8 cellular contexts compared by ENCODE assay signal in genomic region chr6:43645613-43645964, GRCh38. TPM values are rescaled to one million over a fixed set of nuclear protein-coding genes. Genes with fewer than 3 reads are reported as not detected.
DNase-seq lines count a peak whose midpoint lies in the region; ATAC-seq, FAIRE-seq and TF ChIP-seq lines count a peak whose summit lies in the region.

No MANE protein-coding gene starts in this region.

- no peaks in the 10 kb centered on the region for H3K79me2 ChIP-seq in fibroblast of lung (ENCODE audit: control insufficient read depth, insufficient read depth, low read length)

- peak overlapping the region; percentile 80 to 96 (median 84) for H3K4me3 Mint-ChIP-seq in CD4-positive, CD25-positive, alpha-beta regulatory T cell

- DNase-seq in CD4-positive, CD25-positive, alpha-beta regulatory T cell: no peak
- DNase-seq in RWPE1 (ENCODE audit: low spot score) (no peak), fibroblast of lung (ENCODE audit: low read depth in 2 of 2) (no peak), ovary (no peak), NCI-H2081 (lab: John Stamatoyannopoulos, UW) (no peak), GM12892 (ENCODE audit: insufficient read length) (no peak), superior temporal gyrus (ENCODE audit: extremely low spot score) (no peak)
- no peak for DNase-seq in stimulated activated CD4-positive, alpha-beta T cell treated with anti-CD3 and anti-CD28 coated beads, Interleukin-12 subunit alpha, Interleukin-12 subunit beta, amount 100 ng/mL, for 4 hours

- peak overlapping the region in 1 of 3 donors; percentile 76 for H3K27ac Mint-ChIP-seq in CD4-positive, CD25-positive, alpha-beta regulatory T cell

- H3K36me3 Mint-ChIP-seq in CD4-positive, CD25-positive, alpha-beta regulatory T cell: peaks cover 13% of the 10 kb centered on the region

- no peaks in the 10 kb centered on the region for H3K27me3 ChIP-seq in CD4-positive, CD25-positive, alpha-beta regulatory T cell (ENCODE audit: control insufficient read depth, insufficient read depth, low read length)
- H3K27me3 ChIP-seq in fibroblast of lung (ENCODE audit: control insufficient read depth, insufficient read depth, low read length): no peaks in the 10 kb centered on the region
- no peaks in the 10 kb centered on the region for H3K27me3 ChIP-seq in ovary

- H3K27ac ChIP-seq in CD4-positive, CD25-positive, alpha-beta regulatory T cell (ENCODE audit: insufficient read depth, low read length, poor library complexity, severe bottlenecking): peak overlapping the region; percentile 23
- H3K27ac ChIP-seq in RWPE1 (peak overlapping the region; percentile 44), fibroblast of lung (ENCODE audit: insufficient read depth, low read length) (no peak overlapping the region), ovary (no peak overlapping the region)

- TF ChIP-seq CTCF in RWPE1 (conservative IDR thresholded peaks at IDR 0.05; ENCODE audit: low read depth): no peak
- no peak for TF ChIP-seq CTCF in fibroblast of lung (conservative IDR thresholded peaks at IDR 0.05 in 1 of 2, IDR thresholded peaks at IDR 0.05 in 1 of 2; ENCODE audit: low read depth in 1 of 2, low read length in 2 of 2)
- no peak for TF ChIP-seq CTCF in ovary (IDR thresholded peaks at IDR 0.05)

- no peak for TF ChIP-seq POLR2A in ovary (IDR thresholded peaks at IDR 0.05)
- no peak for TF ChIP-seq POLR2A in GM12892 (IDR thresholded peaks at IDR 0.05; ENCODE audit: low read depth, low read length)

- peak overlapping the region; percentile 51 for H3K4me3 ChIP-seq in CD4-positive, CD25-positive, alpha-beta regulatory T cell (ENCODE audit: low read depth, low read length)
- H3K4me3 ChIP-seq in fibroblast of lung (replicated peaks in 1 of 4; ENCODE audit: control extremely low read depth in 1 of 4, insufficient read depth in 1 of 4, low read depth in 3 of 4, low read length in 4 of 4): peak overlapping the region; percentile 7 to 60 (median 50)
- peak overlapping the region; percentile 42 for H3K4me3 ChIP-seq in ovary

- H3K4me2 ChIP-seq in fibroblast of lung (ENCODE audit: extremely low read depth, insufficient read depth, low read length): peak overlapping the region; percentile 44

- peaks cover 11% of the 10 kb centered on the region for H3K4me1 ChIP-seq in CD4-positive, CD25-positive, alpha-beta regulatory T cell (ENCODE audit: control insufficient read depth, insufficient read depth, low read length, poor library complexity, severe bottlenecking)
- H3K4me1 ChIP-seq in fibroblast of lung (ENCODE audit: control insufficient read depth, extremely low read depth, insufficient read depth, low read length) (no peaks in the 10 kb centered on the region), ovary (ENCODE audit: insufficient read depth) (peaks cover 3% of the 10 kb centered on the region)

- H2AFZ ChIP-seq in fibroblast of lung (ENCODE audit: low read length): peak overlapping the region; percentile 53

- peaks cover 18% of the 10 kb centered on the region for H3K36me3 ChIP-seq in CD4-positive, CD25-positive, alpha-beta regulatory T cell (ENCODE audit: control insufficient read depth, insufficient read depth, low read length)
- H3K36me3 ChIP-seq in fibroblast of lung (ENCODE audit: control insufficient read depth, insufficient read depth, low read length): peaks cover 2% of the 10 kb centered on the region
- no peaks in the 10 kb centered on the region for H3K36me3 ChIP-seq in ovary

- CTCF ChIA-PET in RWPE1 (lab: Yijun Ruan, JAX): interaction anchor here (0.6 kb wide), 1 partner anchor 22 kb away, joined by 3 read pairs; no protein-coding TSS in a partner anchor

- H4K20me1 ChIP-seq in fibroblast of lung (ENCODE audit: control insufficient read depth, extremely low read depth, insufficient read depth, low read length): no peaks in the 10 kb centered on the region

- POLR2A ChIA-PET in RWPE1 (lab: Yijun Ruan, JAX; ENCODE audit: low non-redundant PET): interaction anchor here (0.6 kb wide), 1 partner anchor 92 kb away, joined by 3 read pairs; no protein-coding TSS in a partner anchor

- no peaks in the 10 kb centered on the region for H3K9me3 Mint-ChIP-seq in CD4-positive, CD25-positive, alpha-beta regulatory T cell

- 7 to 14% (median 8%) methylated on average over 9 of the region's 9 CpGs for WGBS in ovary, 3 donors

- peaks cover 10 to 25% (median 19%) of the 10 kb centered on the region in 4 donors for H3K4me1 Mint-ChIP-seq in CD4-positive, CD25-positive, alpha-beta regulatory T cell

- ATAC-seq in CD4-positive, CD25-positive, alpha-beta regulatory T cell (ENCODE audit: low read depth in 2 of 2): no peak

- no peak for TF ChIP-seq EP300 in ovary (IDR thresholded peaks at IDR 0.05)

- H3K9ac ChIP-seq in fibroblast of lung (ENCODE audit: insufficient read depth, low read length): no peak overlapping the region

- no peak for FAIRE-seq in GM12892 (lab: Jason Lieb, UNC)

- H3K9me3 ChIP-seq in CD4-positive, CD25-positive, alpha-beta regulatory T cell (ENCODE audit: control insufficient read depth in 2 of 2, low read length in 2 of 2): no peaks in the 10 kb centered on the region
- H3K9me3 ChIP-seq in fibroblast of lung (ENCODE audit: control insufficient read depth, insufficient read depth, low read depth, low read length) (no peaks in the 10 kb centered on the region), ovary (no peaks in the 10 kb centered on the region)

- H3K27me3 Mint-ChIP-seq in CD4-positive, CD25-positive, alpha-beta regulatory T cell: no peaks in the 10 kb centered on the region

- intact Hi-C loops in ovary (cut with DNase I): no loop called here

RNA-seq across cellular contexts. Expression of gene RSPH9, which starts 0.8 kb away (rescaled TPM):
- total RNA-seq in CD4-positive, CD25-positive, alpha-beta regulatory T cell: 0.15 TPM
- polyA plus RNA-seq in CD4-positive, CD25-positive, alpha-beta regulatory T cell: 1 to 10 TPM in 1 of 4 donors, under 1 TPM in 3; 0.76 to 1.4 (median 0.95) TPM
- total RNA-seq in fibroblast of lung (1.5 and 1.7 TPM in 2 replicates), ovary (1 to 10 TPM in 1 of 7 donors, under 1 TPM in 5, not detected in 1; 0.20 to 4.7 (median 0.44) TPM)
- polyA plus RNA-seq in fibroblast of lung (0.50 and 0.87 TPM in 2 replicates), ovary (under 1 TPM; 0.25 to 0.70 TPM)
- polyA plus RNA-seq in fibroblast of lung (2012): 1.3 and 1.7 TPM in 2 replicates
- 1.0 and 1.9 TPM in 2 replicates for polyA minus RNA-seq in fibroblast of lung (ENCODE audit: low replicate concordance)
- polyA plus RNA-seq in GM12892 (2012; ENCODE audit: missing spikeins): 0.57 TPM

RNA-seq across cellular contexts. Expression of gene MAD2L1BP, which starts 9.9 kb away (rescaled TPM):
- 24.8 TPM for total RNA-seq in CD4-positive, CD25-positive, alpha-beta regulatory T cell
- polyA plus RNA-seq in CD4-positive, CD25-positive, alpha-beta regulatory T cell: 10 to 100 TPM; 28.9 to 38.6 (median 32.1) TPM
- total RNA-seq in fibroblast of lung (19.2 and 19.3 TPM in 2 replicates), ovary (10 to 100 TPM; 11.9 to 28.4 (median 16.8) TPM)
- polyA plus RNA-seq in fibroblast of lung (34.5 and 39.0 TPM in 2 replicates), ovary (10 to 100 TPM; 16.0 to 23.9 TPM)
- polyA plus RNA-seq in fibroblast of lung (2012): 21.7 and 26.8 TPM in 2 replicates
- polyA minus RNA-seq in fibroblast of lung (ENCODE audit: low replicate concordance): 37.6 and 39.8 TPM in 2 replicates
- 23.8 TPM for polyA plus RNA-seq in GM12892 (2012; ENCODE audit: missing spikeins)

RNA-seq across cellular contexts. Expression of gene GTPBP2, which starts 16.5 kb away (rescaled TPM):
- 49.9 TPM for total RNA-seq in CD4-positive, CD25-positive, alpha-beta regulatory T cell
- polyA plus RNA-seq in CD4-positive, CD25-positive, alpha-beta regulatory T cell: 1 to 10 TPM; 1.5 to 4.0 (median 2.3) TPM
- total RNA-seq in fibroblast of lung (111 and 174 TPM in 2 replicates), ovary (10 to 100 TPM; 24.9 to 60.4 (median 36.5) TPM)
- polyA plus RNA-seq in fibroblast of lung (44.4 and 45.2 TPM in 2 replicates), ovary (10 to 100 TPM; 28.8 to 31.9 TPM)
- 31.0 and 33.4 TPM in 2 replicates for polyA plus RNA-seq in fibroblast of lung (2012)
- 67.5 and 82.0 TPM in 2 replicates for polyA minus RNA-seq in fibroblast of lung (ENCODE audit: low replicate concordance)
- polyA plus RNA-seq in GM12892 (2012; ENCODE audit: missing spikeins): 39.3 TPM

RNA-seq across cellular contexts. Expression of gene MRPS18A, which starts 42.0 kb away (rescaled TPM):
- 24.3 TPM for total RNA-seq in CD4-positive, CD25-positive, alpha-beta regulatory T cell
- polyA plus RNA-seq in CD4-positive, CD25-positive, alpha-beta regulatory T cell: 10 to 100 TPM; 65.0 to 73.8 (median 70.4) TPM
- total RNA-seq in fibroblast of lung (39.3 and 42.1 TPM in 2 replicates), ovary (10 to 100 TPM; 21.9 to 44.1 (median 25.9) TPM)
- polyA plus RNA-seq in fibroblast of lung (31.8 and 43.7 TPM in 2 replicates), ovary (10 to 100 TPM; 35.1 to 45.0 TPM)
- 40.8 and 57.8 TPM in 2 replicates for polyA plus RNA-seq in fibroblast of lung (2012)
- 65.6 and 98.5 TPM in 2 replicates for polyA minus RNA-seq in fibroblast of lung (ENCODE audit: low replicate concordance)
- polyA plus RNA-seq in GM12892 (2012; ENCODE audit: missing spikeins): 49.1 TPM

Comparison
In these comparisons a context has a peak if more than half of its experiments do, and no peak if none do; other contexts are left out.
1. H3K27ac ChIP-seq: peak in CD4-positive, CD25-positive, alpha-beta regulatory T cell (single experiment) and RWPE1 (single experiment); none in fibroblast of lung (single experiment) and ovary (0 of 2).
2. Peak in every context shown above with its lines, with median percentiles within 50 percentile points of each other: H3K4me3 ChIP-seq.